8 cellular contexts compared by ENCODE assay signal in the genomic region with DNA sequence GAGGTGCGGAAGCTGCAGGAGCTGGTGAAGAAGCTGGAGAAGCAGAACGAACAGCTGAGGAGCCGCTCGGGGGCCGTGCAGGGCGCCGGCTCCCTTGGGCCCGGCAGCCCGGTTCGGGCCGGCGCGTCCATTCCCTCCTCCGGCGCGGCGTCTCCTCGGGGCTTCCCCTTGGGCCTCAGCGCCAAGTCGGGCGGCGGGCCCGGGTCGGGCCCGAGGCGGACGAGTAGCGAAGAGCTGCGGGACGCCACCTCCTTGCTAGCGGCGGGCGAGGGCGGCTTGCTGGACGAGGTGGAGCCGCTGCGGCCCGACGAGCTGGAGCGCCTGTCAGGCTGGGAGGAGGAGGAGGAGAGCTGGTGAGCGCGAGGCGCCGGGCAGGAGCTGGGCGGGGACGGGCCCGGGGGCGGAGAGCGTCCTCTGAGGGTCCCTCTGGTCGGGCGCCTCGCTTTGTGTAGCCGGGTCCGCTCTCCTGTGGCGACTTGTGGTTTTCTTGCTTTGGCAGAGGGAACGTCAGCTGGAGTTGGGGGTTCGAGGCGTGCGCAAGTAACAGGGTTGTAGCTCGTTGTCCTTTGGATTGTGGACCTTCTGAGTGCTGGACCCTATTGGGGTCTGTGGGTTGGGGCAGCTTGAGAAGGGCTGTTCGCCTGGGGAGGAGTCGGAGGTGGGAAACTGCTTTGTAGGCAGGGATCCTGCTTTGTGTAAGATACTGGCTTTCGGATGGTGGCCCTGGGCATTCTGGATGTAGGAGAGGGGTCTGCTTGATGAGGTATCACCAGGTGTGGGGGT. TPM values are rescaled to one million over a fixed set of nuclear protein-coding genes. Genes with fewer than 3 reads are reported as not detected.
A peak's percentile ranks its signal among the peaks of the same experiment; 100 is the strongest.
DNase-seq lines count a peak whose midpoint lies in the region; ATAC-seq and TF ChIP-seq lines count a peak whose summit lies in the region.

No MANE protein-coding gene starts in this region.

- peaks cover 5% of the 10 kb centered on the region for H3K36me3 Mint-ChIP-seq in neural progenitor cell

- peaks cover 55% of the 10 kb centered on the region for H3K79me2 ChIP-seq in neural progenitor cell (ENCODE audit: low read depth)

- ATAC-seq in HG02973 (IDR thresholded peaks at IDR 0.05; ENCODE audit: unreplicated experiment) (peak; percentile 26), foreskin keratinocyte (peak; percentile 3)

- peaks cover 23% of the 10 kb centered on the region for H3F3A ChIP-seq in neural progenitor cell (ENCODE audit: low read depth)

- 0% methylated on average over 19 to 62 of the region's 63 CpGs for WGBS in testis, 2 donors

- DNase-seq in activated CD8-positive, alpha-beta memory T cell treated with anti-CD3 and anti-CD28 coated beads for 48 hours (ENCODE audit: low read depth in 2 of 3, low spot score in 2 of 3) = peak; percentile 18 to 20 (median 19)
- DNase-seq in activated CD8-positive, alpha-beta memory T cell treated with anti-CD3 and anti-CD28 coated beads for 24 hours = no peak
- DNase-seq in NT2/D1 (ENCODE audit: low read depth, low spot score) (no peak), foreskin keratinocyte (peak in 1 of 2 donors; percentile 26), neural progenitor cell (ENCODE audit: low spot score) (peak; percentile 86), testis (peak; percentile 45)
- DNase-seq in activated effector memory CD4-positive, alpha-beta T cell treated with Interleukin-2 at 50 U/mL for 16 hours = peak; percentile 6

- H3K9ac ChIP-seq in NT2/D1 (ENCODE audit: insufficient read length, low read depth) (peak overlapping the region; percentile 90), neural progenitor cell (peak overlapping the region; percentile 95)

- H3K4me2 ChIP-seq in neural progenitor cell = peak overlapping the region; percentile 79

- no peak for TF ChIP-seq CTCF in foreskin keratinocyte (conservative IDR thresholded peaks at IDR 0.05)
- TF ChIP-seq CTCF in neural progenitor cell (IDR thresholded peaks at IDR 0.05) = no peak
- TF ChIP-seq CTCF in testis (IDR thresholded peaks at IDR 0.05) = no peak

- peaks cover 35% of the 10 kb centered on the region for H3K4me1 Mint-ChIP-seq in neural progenitor cell

- H2AFZ ChIP-seq in neural progenitor cell (replicated peaks) = peak overlapping the region; percentile 74

- H3K36me3 ChIP-seq in NT2/D1 (ENCODE audit: insufficient read depth, insufficient read length, low read length) = no peaks in the 10 kb centered on the region
- no peaks in the 10 kb centered on the region for H3K36me3 ChIP-seq in neural progenitor cell
- no peaks in the 10 kb centered on the region for H3K36me3 ChIP-seq in testis (ENCODE audit: low read depth, missing control alignments)

- H3K4me1 ChIP-seq in NT2/D1 (ENCODE audit: insufficient read depth, insufficient read length) (no peaks in the 10 kb centered on the region), foreskin keratinocyte (peaks cover 49% of the 10 kb centered on the region), neural progenitor cell (peaks cover 35% of the 10 kb centered on the region), testis (peaks cover 25% of the 10 kb centered on the region)

- peaks cover 41% of the 10 kb centered on the region for H4K20me1 ChIP-seq in neural progenitor cell (ENCODE audit: low read depth)

- no peaks in the 10 kb centered on the region for H3K27me3 ChIP-seq in NT2/D1 (ENCODE audit: insufficient read depth, insufficient read length)
- no peaks in the 10 kb centered on the region for H3K27me3 ChIP-seq in foreskin keratinocyte
- H3K27me3 ChIP-seq in neural progenitor cell = no peaks in the 10 kb centered on the region
- H3K27me3 ChIP-seq in testis = no peaks in the 10 kb centered on the region

- H3K4me3 Mint-ChIP-seq in neural progenitor cell = peak overlapping the region; percentile 99

- intact Hi-C loops in testis (cut with DNase I; ENCODE audit: low total_unique reads) = no loop called here

- TF ChIP-seq POLR2A in testis (IDR thresholded peaks at IDR 0.05) = no peak

- H3K27ac ChIP-seq in foreskin keratinocyte = peak overlapping the region; percentile 85
- H3K27ac ChIP-seq in neural progenitor cell = peak overlapping the region; percentile 96
- peak overlapping the region; percentile 97 to 99 for H3K27ac ChIP-seq in testis

- H3K9me3 ChIP-seq in NT2/D1 (ENCODE audit: insufficient read depth, low read length) = no peaks in the 10 kb centered on the region
- H3K9me3 ChIP-seq in neural progenitor cell (ENCODE audit: low read depth) = no peaks in the 10 kb centered on the region
- no peaks in the 10 kb centered on the region for H3K9me3 ChIP-seq in testis

- H3K27me3 Mint-ChIP-seq in neural progenitor cell (ENCODE audit: insufficient read depth, low read depth) = peaks cover 2% of the 10 kb centered on the region

- H3K9me3 Mint-ChIP-seq in neural progenitor cell = no peaks in the 10 kb centered on the region

- peak overlapping the region; percentile 94 for H3K27ac Mint-ChIP-seq in neural progenitor cell

- H3K4me3 ChIP-seq in NT2/D1 (ENCODE audit: insufficient read length, low read depth) (peak overlapping the region; percentile 88), neural progenitor cell (peak overlapping the region; percentile 96), testis (peak overlapping the region; percentile 81 to 87)

RNA-seq across cellular contexts. Expression of a gene that starts 0.6 kb away (rescaled TPM):
- total RNA-seq in foreskin keratinocyte (65.0 and 68.2 TPM in 2 replicates), neural progenitor cell (ENCODE audit: low replicate concordance) (25.4 and 44.0 TPM in 2 replicates), testis (10 to 100 TPM; 57.3 to 75.8 TPM)
- polyA plus RNA-seq in foreskin keratinocyte (17.5 and 25.7 TPM in 2 replicates), testis (ENCODE audit: insufficient read depth, low read depth, low replicate concordance) (255 TPM)

Comparison
In these comparisons a context has a peak if more than half of its experiments do, and no peak if none do; other contexts are left out.
1. DNase-seq: peak in activated CD8-positive, alpha-beta memory T cell treated with anti-CD3 and anti-CD28 coated beads for 48 hours (3 of 3), activated effector memory CD4-positive, alpha-beta T cell treated with Interleukin-2 at 50 U/mL for 16 hours (single experiment), neural progenitor cell (single experiment) and testis (single experiment); none in activated CD8-positive, alpha-beta memory T cell treated with anti-CD3 and anti-CD28 coated beads for 24 hours (single experiment) and NT2/D1 (single experiment).
2. Peak in every context shown above with its lines, with median percentiles within 50 percentile points of each other: H3K4me3 ChIP-seq and H3K27ac ChIP-seq.